Comparison of ENCODE assay signal across 8 cellular contexts in genomic region chr1:161044908-161045748, GRCh38. TPM values are rescaled to one million over a fixed set of nuclear protein-coding genes. Genes with fewer than 3 reads are reported as not detected.
DNase-seq lines count a peak whose midpoint lies in the region; ATAC-seq, FAIRE-seq and TF ChIP-seq lines count a peak whose summit lies in the region.

No MANE protein-coding gene starts in this region.

- in situ Hi-C loops in IMR-90 (cut with MboI; ENCODE audit: low sequenced_read_pairs): loop anchor here (5.0 kb wide), 1 partner anchor 48 kb away; no protein-coding TSS in a partner anchor

- H3K9ac ChIP-seq in IMR-90 (ENCODE audit: low read depth, low read length) (peak overlapping the region; percentile 82), neural progenitor cell (peak overlapping the region; percentile 83)

- H3K4ac ChIP-seq in IMR-90 (ENCODE audit: low read depth, low read length): peak overlapping the region; percentile 78

- H4K91ac ChIP-seq in IMR-90 (ENCODE audit: insufficient read depth, low read depth, low read length): peak overlapping the region; percentile 64

- peak overlapping the region; percentile 53 for H3K4me3 ChIP-seq in IMR-90 (ENCODE audit: insufficient read depth, low read depth, low read length)
- H3K4me3 ChIP-seq in neural progenitor cell: peak overlapping the region; percentile 67
- peak overlapping the region; percentile 79 for H3K4me3 ChIP-seq in urinary bladder (ENCODE audit: low read depth, low read length)

- H3K36me3 ChIP-seq in IMR-90 (ENCODE audit: control insufficient read depth, insufficient read depth, low read length): peaks cover 19% of the 10 kb centered on the region
- no peaks in the 10 kb centered on the region for H3K36me3 ChIP-seq in neural progenitor cell
- H3K36me3 ChIP-seq in urinary bladder (ENCODE audit: insufficient read depth): no peaks in the 10 kb centered on the region

- peaks cover 11% of the 10 kb centered on the region for H3K4me1 Mint-ChIP-seq in neural progenitor cell

- peak overlapping the region; percentile 89 for H3K23ac ChIP-seq in IMR-90 (ENCODE audit: low read depth, low read length)

- no peak overlapping the region for H2BK15ac ChIP-seq in IMR-90 (ENCODE audit: low read depth, low read length)

- CTCF ChIA-PET in IMR-90 (lab: Yijun Ruan, JAX): interaction anchor here (2.0 to 2.2 kb wide), 2 partner anchors 48 to 52 kb away, joined by 10 to 13 read pairs; partner anchors contain the start of gene KLHDC9

- H2BK120ac ChIP-seq in IMR-90 (ENCODE audit: low read depth, low read length): peak overlapping the region; percentile 0; the same call in 1 of the 2 replicates

- no peaks in the 10 kb centered on the region; the same call in 1 of the 2 replicates for H4K20me1 ChIP-seq in IMR-90 (ENCODE audit: insufficient read depth, low read length)
- H4K20me1 ChIP-seq in neural progenitor cell (ENCODE audit: low read depth): peaks cover 11% of the 10 kb centered on the region

- intact Hi-C loops in IMR-90 (cut with micrococcal nuclease): loop anchor here (1.0 to 5.0 kb wide), 4 partner anchors 37 to 347 kb away; no protein-coding TSS in a partner anchor

- H3K4me2 ChIP-seq in IMR-90 (ENCODE audit: low read depth, low read length): peak overlapping the region; percentile 87
- peak overlapping the region; percentile 83 for H3K4me2 ChIP-seq in neural progenitor cell

- H3K36me3 Mint-ChIP-seq in neural progenitor cell: peaks cover 25% of the 10 kb centered on the region

- TSS peak; percentile 56 for BruUV-seq in IMR-90 (replicated peaks; lab: Mats Ljungman, UMichigan)

- peaks cover 35% of the 10 kb centered on the region for H3K9me3 Mint-ChIP-seq in neural progenitor cell

- H3K9me3 ChIP-seq in IMR-90 (ENCODE audit: control insufficient read depth, insufficient read depth, low read length): no peaks in the 10 kb centered on the region
- no peaks in the 10 kb centered on the region for H3K9me3 ChIP-seq in neural progenitor cell (ENCODE audit: low read depth)

- H3K56ac ChIP-seq in IMR-90 (ENCODE audit: extremely low read depth, insufficient read depth, low read length): peak overlapping the region; percentile 89

- H3K27me3 ChIP-seq in IMR-90 (ENCODE audit: control insufficient read depth, insufficient read depth, low read length) (no peaks in the 10 kb centered on the region), neural progenitor cell (peaks cover 9% of the 10 kb centered on the region)

- H3K14ac ChIP-seq in IMR-90 (replicated peaks; ENCODE audit: low read depth, low read length): peak overlapping the region; percentile 78

- peak overlapping the region; percentile 56 for H4K5ac ChIP-seq in IMR-90 (ENCODE audit: low read depth, low read length)

- no peak for FAIRE-seq in frontal cortex (lab: Jason Lieb, UNC)

- no peak for TF ChIP-seq RAD21 in IMR-90 (IDR thresholded peaks at IDR 0.05; ENCODE audit: low read length)

- dilution Hi-C loops in IMR-90 (cut with HindIII; ENCODE audit: low sequenced_read_pairs, unreplicated experiment): no loop called here

- no peak overlapping the region for H2BK20ac ChIP-seq in IMR-90 (ENCODE audit: low read depth, low read length)

- peak overlapping the region; percentile 73 for H3K27ac ChIP-seq in IMR-90 (ENCODE audit: insufficient read depth, low read length)
- H3K27ac ChIP-seq in neural progenitor cell: peak overlapping the region; percentile 95
- H3K27ac ChIP-seq in urinary bladder (ENCODE audit: low read depth): peak overlapping the region; percentile 93

- POLR2A ChIA-PET in IMR-90 (lab: Charles Lee; ENCODE audit: unreplicated experiment): no interaction called here

- no peaks in the 10 kb centered on the region; the same call in 1 of the 2 replicates for H3K4me1 ChIP-seq in IMR-90 (ENCODE audit: control insufficient read depth, insufficient read depth, low read length)
- peaks cover 12% of the 10 kb centered on the region for H3K4me1 ChIP-seq in neural progenitor cell
- H3K4me1 ChIP-seq in urinary bladder (ENCODE audit: insufficient read depth): peaks cover 2% of the 10 kb centered on the region

- H3K9me1 ChIP-seq in IMR-90 (ENCODE audit: insufficient read depth, low read length): no peaks in the 10 kb centered on the region

- H3F3A ChIP-seq in neural progenitor cell (ENCODE audit: low read depth): peaks cover 15% of the 10 kb centered on the region

- H3K4me3 Mint-ChIP-seq in neural progenitor cell: peak overlapping the region; percentile 96

- H2AK9ac ChIP-seq in IMR-90 (replicated peaks; ENCODE audit: low read depth, low read length, poor library complexity): peak overlapping the region; percentile 84

- 0 out of 2 replicates have a peak overlapping the region, but pooled peaks have one; percentile 3 for H2AK5ac ChIP-seq in IMR-90 (ENCODE audit: low read depth, low read length)

- peaks cover 27% of the 10 kb centered on the region for H3K79me2 ChIP-seq in neural progenitor cell (ENCODE audit: low read depth)

- peak overlapping the region; percentile 75 for H2BK5ac ChIP-seq in IMR-90 (ENCODE audit: low read depth, low read length, poor library complexity, severe bottlenecking)

- peak overlapping the region; percentile 26 for H3K18ac ChIP-seq in IMR-90 (ENCODE audit: low read depth, low read length)

- no peak for TF ChIP-seq POLR2A in IMR-90 (IDR thresholded peaks at IDR 0.05; ENCODE audit: low read depth, low read length)

- DNase-seq in Daoy (ENCODE audit: low read depth) (peak; percentile 72), IMR-90 (peak; percentile 58), RPMI7951 (ENCODE audit: low read depth) (peak; percentile 79), frontal cortex (ENCODE audit: low spot score in 2 of 2) (peak; percentile 62 to 64), neural progenitor cell (ENCODE audit: low spot score) (peak; percentile 77)
- DNase-seq in activated naive CD4-positive, alpha-beta T cell (lab: John Stamatoyannopoulos, UW): peak in 3 of 4 experiments; percentile 9 to 41 (median 28)

- H4K8ac ChIP-seq in IMR-90 (ENCODE audit: low read depth in 2 of 2, low read length in 2 of 2): peak overlapping the region; percentile 88 to 95

- H3K27ac Mint-ChIP-seq in neural progenitor cell: peak overlapping the region; percentile 100

- peak overlapping the region; percentile 78 for H2AFZ ChIP-seq in IMR-90 (replicated peaks; ENCODE audit: low read length, poor library complexity)
- peak overlapping the region; percentile 93 for H2AFZ ChIP-seq in neural progenitor cell (replicated peaks)

- WGBS in IMR-90 (ENCODE audit: extremely low coverage in 2 of 2, insufficient read length in 1 of 2), 2 experiments: 0% methylated on average over 2 of the region's 48 CpGs; no CpG with 5 or more reads in 1 of the 2 experiments
- WGBS in urinary bladder: under 1% methylated on average over 48 of the region's 48 CpGs

- H3K79me1 ChIP-seq in IMR-90 (ENCODE audit: low read depth in 1 of 2, low read length in 2 of 2): peaks cover 18 to 37% of the 10 kb centered on the region in 2 experiments

- no peak for TF ChIP-seq CTCF in IMR-90 (conservative IDR thresholded peaks at IDR 0.05; ENCODE audit: low read depth, low read length)
- TF ChIP-seq CTCF in neural progenitor cell (IDR thresholded peaks at IDR 0.05): no peak

- peaks cover 6% of the 10 kb centered on the region for H3K27me3 Mint-ChIP-seq in neural progenitor cell (ENCODE audit: insufficient read depth, low read depth)

- ATAC-seq in GM21576 (IDR thresholded peaks at IDR 0.05; ENCODE audit: unreplicated experiment) (peak; percentile 38), IMR-90 (ENCODE audit: low read depth) (peak; percentile 68)

RNA-seq across cellular contexts. Expression of gene USF1, which starts 0.6 kb away (rescaled TPM):
- 78.4 and 89.1 TPM in 2 replicates for total RNA-seq in Daoy (2014; rRNA removed; shearing (Covaris generic))
- total RNA-seq in IMR-90 (2012; rRNA removed) (62.2 and 78.9 TPM in 2 replicates), frontal cortex (186 TPM), neural progenitor cell (ENCODE audit: low replicate concordance) (74.4 and 103 TPM in 2 replicates), urinary bladder (46.7 TPM)
- polyA plus RNA-seq in IMR-90 (2012; rRNA removed) (34.6 and 37.1 TPM in 2 replicates), urinary bladder (55.9 TPM)
- 14.0 and 18.6 TPM in 2 replicates for polyA plus RNA-seq in IMR-90 (2012; cell fraction: cytosol; rRNA removed)
- 122 and 130 TPM in 2 replicates for polyA plus RNA-seq in IMR-90 (2012; cell fraction: nucleus; rRNA removed; ENCODE audit: low replicate concordance)
- 63.3 and 67.3 TPM in 2 replicates for total RNA-seq in RPMI7951 (2014; rRNA removed; shearing (Covaris generic))

RNA-seq across cellular contexts. Expression of gene TSTD1, which starts 6.4 kb away (rescaled TPM):
- total RNA-seq in Daoy (2014; rRNA removed; shearing (Covaris generic)): 0.17 TPM in 1 of 2 replicates, not detected in the other
- total RNA-seq in IMR-90 (2012; rRNA removed): not detected in 2 replicates
- 0.21 TPM in 1 of 2 replicates, not detected in the other for polyA plus RNA-seq in IMR-90 (2012; rRNA removed)
- polyA plus RNA-seq in IMR-90 (2012; cell fraction: cytosol; rRNA removed): 0.49 TPM in 1 of 2 replicates, not detected in the other
- polyA plus RNA-seq in IMR-90 (2012; cell fraction: nucleus; rRNA removed; ENCODE audit: low replicate concordance): 0.25 and 0.46 TPM in 2 replicates
- total RNA-seq in RPMI7951 (2014; rRNA removed; shearing (Covaris generic)): 0.48 TPM in 1 of 2 replicates, not detected in the other
- total RNA-seq in frontal cortex: 32.6 TPM
- 29.9 and 59.9 TPM in 2 replicates for total RNA-seq in neural progenitor cell (ENCODE audit: low replicate concordance)
- 23.1 TPM for total RNA-seq in urinary bladder
- 36.7 TPM for polyA plus RNA-seq in urinary bladder

RNA-seq across cellular contexts. Expression of gene F11R, which starts 24.2 kb away (rescaled TPM):
- 7.1 and 18.5 TPM in 2 replicates for total RNA-seq in Daoy (2014; rRNA removed; shearing (Covaris generic))
- 0.83 and 2.2 TPM in 2 replicates for total RNA-seq in IMR-90 (2012; rRNA removed)
- polyA plus RNA-seq in IMR-90 (2012; rRNA removed): 0.47 and 0.79 TPM in 2 replicates
- polyA plus RNA-seq in IMR-90 (2012; cell fraction: cytosol; rRNA removed): 0.78 and 2.0 TPM in 2 replicates
- 0.44 and 0.60 TPM in 2 replicates for polyA plus RNA-seq in IMR-90 (2012; cell fraction: nucleus; rRNA removed; ENCODE audit: low replicate concordance)
- 6.0 and 10.5 TPM in 2 replicates for total RNA-seq in RPMI7951 (2014; rRNA removed; shearing (Covaris generic))
- total RNA-seq in frontal cortex: 9.4 TPM
- total RNA-seq in neural progenitor cell (ENCODE audit: low replicate concordance): 60.0 and 69.3 TPM in 2 replicates
- 35.2 TPM for total RNA-seq in urinary bladder
- 23.4 TPM for polyA plus RNA-seq in urinary bladder

RNA-seq across cellular contexts. Expression of gene ARHGAP30, which starts 24.6 kb away (rescaled TPM):
- total RNA-seq in Daoy (2014; rRNA removed; shearing (Covaris generic)): 0.11 TPM in 1 of 2 replicates, not detected in the other
- total RNA-seq in IMR-90 (2012; rRNA removed) (not detected in 2 replicates), frontal cortex (0.82 TPM), neural progenitor cell (ENCODE audit: low replicate concordance) (0.06 TPM in 1 of 2 replicates, not detected in the other), urinary bladder (2.9 TPM)
- polyA plus RNA-seq in IMR-90 (2012; rRNA removed) (0.02 and 0.03 TPM in 2 replicates), urinary bladder (5.1 TPM)
- polyA plus RNA-seq in IMR-90 (2012; cell fraction: cytosol; rRNA removed): not detected in 2 replicates
- 0.05 TPM in 1 of 2 replicates, not detected in the other for polyA plus RNA-seq in IMR-90 (2012; cell fraction: nucleus; rRNA removed; ENCODE audit: low replicate concordance)
- 0.20 TPM in 1 of 2 replicates, not detected in the other for total RNA-seq in RPMI7951 (2014; rRNA removed; shearing (Covaris generic))

RNA-seq across cellular contexts. Expression of gene NECTIN4, which starts 44.2 kb away (rescaled TPM):
- 0.29 TPM in 1 of 2 replicates, not detected in the other for total RNA-seq in Daoy (2014; rRNA removed; shearing (Covaris generic))
- total RNA-seq in IMR-90 (2012; rRNA removed) (under 0.01 and 0.18 TPM in 2 replicates), frontal cortex (not detected), neural progenitor cell (ENCODE audit: low replicate concordance) (0.06 TPM in 1 of 2 replicates, not detected in the other), urinary bladder (12.2 TPM)
- polyA plus RNA-seq in IMR-90 (2012; rRNA removed) (0.13 and 0.24 TPM in 2 replicates), urinary bladder (5.0 TPM)
- polyA plus RNA-seq in IMR-90 (2012; cell fraction: cytosol; rRNA removed): 0.02 and 0.20 TPM in 2 replicates
- polyA plus RNA-seq in IMR-90 (2012; cell fraction: nucleus; rRNA removed; ENCODE audit: low replicate concordance): 0.18 and 0.58 TPM in 2 replicates
- total RNA-seq in RPMI7951 (2014; rRNA removed; shearing (Covaris generic)): 0.20 TPM in 1 of 2 replicates, not detected in the other

Comparison
In these comparisons a context has a peak if more than half of its experiments do, and no peak if none do; other contexts are left out.
1. Peak in every context shown above with its lines: DNase-seq, ATAC-seq, H3K4me3 ChIP-seq and H3K27ac ChIP-seq.
2. DNase-seq: peak in every context shown above with its lines; median percentile 79 in RPMI7951; 77 in neural progenitor cell; 72 in Daoy; 63 in frontal cortex; 58 in IMR-90; 28 in activated naive CD4-positive, alpha-beta T cell.
3. RNA of gene TSTD1, which starts 6.4 kb away (total RNA-seq): 32.6 TPM in frontal cortex (single experiment), 29.9 to 59.9 TPM in neural progenitor cell and 23.1 TPM in urinary bladder (single experiment); 0.48 TPM in RPMI7951, not detected in IMR-90 and 0.17 TPM in Daoy; every median in the first group is over 10 times any median in the second.